Comparison of ENCODE assay signal across 1 cellular context in genomic region chr3:16335772-16336621, GRCh38.
TF ChIP-seq lines count a peak whose summit lies in the region.

No MANE protein-coding gene starts in this region.

TF ChIP-seq in WTC11, 78 proteins besides CTCF, POLR2A, EP300 and RAD21 (continued from another document):
- TF ChIP-seq, protein P1, sequence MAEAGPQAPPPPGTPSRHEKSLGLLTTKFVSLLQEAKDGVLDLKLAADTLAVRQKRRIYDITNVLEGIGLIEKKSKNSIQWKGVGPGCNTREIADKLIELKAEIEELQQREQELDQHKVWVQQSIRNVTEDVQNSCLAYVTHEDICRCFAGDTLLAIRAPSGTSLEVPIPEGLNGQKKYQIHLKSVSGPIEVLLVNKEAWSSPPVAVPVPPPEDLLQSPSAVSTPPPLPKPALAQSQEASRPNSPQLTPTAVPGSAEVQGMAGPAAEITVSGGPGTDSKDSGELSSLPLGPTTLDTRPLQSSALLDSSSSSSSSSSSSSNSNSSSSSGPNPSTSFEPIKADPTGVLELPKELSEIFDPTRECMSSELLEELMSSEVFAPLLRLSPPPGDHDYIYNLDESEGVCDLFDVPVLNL (CRISPR knock-in tag; IDR thresholded peaks at IDR 0.05; ENCODE audit: borderline replicate concordance, low read depth), result no peak
- no peak for TF ChIP-seq ZNF138 (CRISPR knock-in tag; conservative IDR thresholded peaks at IDR 0.05)
- TF ChIP-seq, protein P2, sequence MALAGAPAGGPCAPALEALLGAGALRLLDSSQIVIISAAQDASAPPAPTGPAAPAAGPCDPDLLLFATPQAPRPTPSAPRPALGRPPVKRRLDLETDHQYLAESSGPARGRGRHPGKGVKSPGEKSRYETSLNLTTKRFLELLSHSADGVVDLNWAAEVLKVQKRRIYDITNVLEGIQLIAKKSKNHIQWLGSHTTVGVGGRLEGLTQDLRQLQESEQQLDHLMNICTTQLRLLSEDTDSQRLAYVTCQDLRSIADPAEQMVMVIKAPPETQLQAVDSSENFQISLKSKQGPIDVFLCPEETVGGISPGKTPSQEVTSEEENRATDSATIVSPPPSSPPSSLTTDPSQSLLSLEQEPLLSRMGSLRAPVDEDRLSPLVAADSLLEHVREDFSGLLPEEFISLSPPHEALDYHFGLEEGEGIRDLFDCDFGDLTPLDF (CRISPR knock-in tag; IDR thresholded peaks at IDR 0.05), result no peak
- no peak for TF ChIP-seq RORB (CRISPR knock-in tag; IDR thresholded peaks at IDR 0.05)
- no peak for TF ChIP-seq HMGA2 (CRISPR knock-in tag; IDR thresholded peaks at IDR 0.05)
- TF ChIP-seq, protein P3, sequence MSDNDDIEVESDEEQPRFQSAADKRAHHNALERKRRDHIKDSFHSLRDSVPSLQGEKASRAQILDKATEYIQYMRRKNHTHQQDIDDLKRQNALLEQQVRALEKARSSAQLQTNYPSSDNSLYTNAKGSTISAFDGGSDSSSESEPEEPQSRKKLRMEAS (CRISPR knock-in tag; IDR thresholded peaks at IDR 0.05), result no peak
